8 cellular contexts compared by ENCODE assay signal in the genomic region with DNA sequence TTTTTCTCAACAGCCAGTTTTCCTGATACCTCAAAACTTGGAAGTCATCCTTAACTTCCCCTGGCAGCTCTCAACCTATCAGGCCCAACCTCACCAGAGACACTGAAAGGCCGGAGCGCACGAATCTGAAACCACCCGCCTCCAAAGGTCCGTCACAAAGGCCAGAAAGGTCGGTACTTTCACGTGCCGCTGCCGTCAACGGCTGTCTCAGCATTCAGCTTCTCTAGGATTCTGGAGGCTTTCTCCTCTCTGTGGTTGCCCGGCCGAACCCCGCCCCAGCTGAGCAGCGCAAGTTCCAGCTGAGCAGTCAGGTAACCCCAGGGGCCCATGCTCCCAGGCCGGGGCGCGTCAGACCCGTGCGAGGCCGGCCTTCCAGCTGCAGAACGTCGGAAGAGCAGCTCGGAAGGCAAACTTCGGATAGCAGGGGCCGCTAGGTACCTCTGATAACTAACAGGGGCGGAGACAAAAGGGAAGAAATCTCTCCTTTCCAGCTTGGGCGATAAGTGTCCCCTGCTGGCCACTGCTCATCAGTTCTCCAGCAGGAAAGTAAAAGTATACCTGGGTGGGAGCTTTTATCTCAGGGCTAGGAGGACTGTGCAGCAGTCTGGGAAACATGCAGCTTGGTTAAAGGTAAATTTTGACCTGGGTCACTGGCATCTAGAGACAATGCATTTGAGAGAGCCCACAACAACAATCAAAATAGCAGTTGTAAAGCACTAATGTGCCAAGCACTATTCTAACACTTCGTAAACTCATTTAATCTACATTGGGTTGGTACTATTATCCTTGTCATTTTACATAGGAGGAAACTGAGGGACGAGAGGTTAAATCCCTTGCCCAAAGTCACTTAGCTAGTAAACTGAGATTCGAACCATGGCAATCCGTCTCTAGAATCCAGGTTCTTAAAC. TPM values are rescaled to one million over a fixed set of nuclear protein-coding genes. Genes with fewer than 3 reads are reported as not detected.
DNase-seq lines count a peak whose midpoint lies in the region; ATAC-seq and TF ChIP-seq lines count a peak whose summit lies in the region.

No MANE protein-coding gene starts in this region.

- 13 to 18% methylated on average over 31 of the region's 31 CpGs for WGBS in sigmoid colon, 2 donors

- H3K9me3 ChIP-seq in RWPE2 (ENCODE audit: severe bottlenecking) (peaks cover 12% of the 10 kb centered on the region), sigmoid colon (no peaks in the 10 kb centered on the region), HAP-1 (no peaks in the 10 kb centered on the region)

- TF ChIP-seq POLR2A in sigmoid colon (IDR thresholded peaks at IDR 0.05) = no peak

- in situ Hi-C loops in HAP-1 (cut with MboI; ENCODE audit: low sequenced_read_pairs) = no loop called here

- no peaks in the 10 kb centered on the region for H3K27me3 ChIP-seq in RWPE2 (ENCODE audit: insufficient read depth, poor library complexity, severe bottlenecking)
- H3K27me3 ChIP-seq in sigmoid colon = no peaks in the 10 kb centered on the region
- peaks cover 2% of the 10 kb centered on the region; the same call in 1 of the 2 replicates for H3K27me3 ChIP-seq in HAP-1 (ENCODE audit: low read depth)

- ATAC-seq in GM19455 (IDR thresholded peaks at IDR 0.05; ENCODE audit: unreplicated experiment) (peak; percentile 92), HG03571 (IDR thresholded peaks at IDR 0.05; ENCODE audit: unreplicated experiment) (peak; percentile 85), RWPE2 (ENCODE audit: low read depth) (peak; percentile 95)

- H3K4me1 ChIP-seq in RWPE2 (ENCODE audit: insufficient read depth, poor library complexity, severe bottlenecking) (peaks cover 10% of the 10 kb centered on the region), sigmoid colon (peaks cover 0 to 16% (median 7%) of the 10 kb centered on the region in 4 donors), HAP-1 (no peaks in the 10 kb centered on the region)

- peak overlapping the region; percentile 15 for H3K27ac ChIP-seq in RWPE2 (ENCODE audit: poor library complexity, severe bottlenecking)
- peak overlapping the region; percentile 69 to 84 (median 80) for H3K27ac ChIP-seq in sigmoid colon

- peak; percentile 73 for TF ChIP-seq CTCF in RWPE2 (IDR thresholded peaks at IDR 0.05; ENCODE audit: poor library complexity, severe bottlenecking)
- TF ChIP-seq CTCF in cardiac fibroblast (IDR thresholded peaks at IDR 0.05; ENCODE audit: low read depth, low read length) = peak; percentile 62
- peak in 3 of 4 experiments; percentile 39 to 51 (median 41) for TF ChIP-seq CTCF in sigmoid colon (IDR thresholded peaks at IDR 0.05)

- TF ChIP-seq EP300 in sigmoid colon (IDR thresholded peaks at IDR 0.05) = peak in 2 of 4 donors; percentile 11 to 22

- intact Hi-C loops in sigmoid colon (cut with DNase I) = loop anchor here (2.0 kb wide), 1 partner anchor 15 kb away; a partner anchor contains a TSS

- peak overlapping the region; percentile 47 for H3K4me3 ChIP-seq in RWPE2 (ENCODE audit: severe bottlenecking)
- H3K4me3 ChIP-seq in cardiac fibroblast (replicated peaks in 1 of 2; ENCODE audit: low read depth in 2 of 2, low read length in 2 of 2) = peak overlapping the region; percentile 48 to 51
- H3K4me3 ChIP-seq in sigmoid colon = peak overlapping the region; percentile 26 to 53 (median 50)
- no peak overlapping the region for H3K4me3 ChIP-seq in HAP-1

- DNase-seq in DMS 273 treated with DMSO at 0.1 percent for 48 hours (lab: John Stamatoyannopoulos, UW) = peak; percentile 32
- DNase-seq in RWPE2 (ENCODE audit: low spot score) = peak; percentile 81
- DNase-seq in cardiac fibroblast (ENCODE audit: low read depth in 2 of 2) = peak; percentile 93
- DNase-seq in iPS-NIHi11 (ENCODE audit: low spot score) = peak; percentile 86
- peak; percentile 94 for DNase-seq in sigmoid colon
- no peak for DNase-seq in HAP-1 (ENCODE audit: low spot score in 2 of 2)

- H3K36me3 ChIP-seq in RWPE2 (ENCODE audit: low read depth) (peaks cover 82% of the 10 kb centered on the region), sigmoid colon (peaks cover 0 to 58% (median 6%) of the 10 kb centered on the region in 4 donors), HAP-1 (replicated peaks) (no peaks in the 10 kb centered on the region)

RNA-seq across cellular contexts. Expression of a gene that starts 16.1 kb away (rescaled TPM):
- 1 to 10 TPM; 6.1 to 7.5 (median 6.8) TPM for total RNA-seq in sigmoid colon
- 1 to 10 TPM; 1.4 to 2.8 (median 2.4) TPM for polyA plus RNA-seq in sigmoid colon

RNA-seq across cellular contexts. Expression of a gene that starts 33.7 kb away (rescaled TPM):
- 1 to 10 TPM; 5.4 to 9.1 (median 5.8) TPM for total RNA-seq in sigmoid colon
- polyA plus RNA-seq in sigmoid colon = 1 to 10 TPM in 2 of 3 donors, under 1 TPM in 1; 0.92 to 1.8 (median 1.2) TPM

RNA-seq across cellular contexts. Expression of a gene that starts 47.5 kb away (rescaled TPM):
- 10 to 100 TPM; 22.8 to 41.7 (median 30.8) TPM for total RNA-seq in sigmoid colon
- 1 to 10 TPM; 3.6 to 8.8 (median 7.8) TPM for polyA plus RNA-seq in sigmoid colon

RNA-seq across cellular contexts. Expression of a gene that starts 59.8 kb away (rescaled TPM):
- total RNA-seq in sigmoid colon = 1 to 10 TPM; 1.8 to 3.9 (median 2.5) TPM
- polyA plus RNA-seq in sigmoid colon = 1 to 10 TPM in 1 of 3 donors, under 1 TPM in 1, not detected in 1; 0.79 to 4.2 TPM

Comparison
In these comparisons a context has a peak if more than half of its experiments do, and no peak if none do; other contexts are left out.
1. DNase-seq: peak in DMS 273 treated with DMSO at 0.1 percent for 48 hours (single experiment), RWPE2 (single experiment), cardiac fibroblast (2 of 2), iPS-NIHi11 (single experiment) and sigmoid colon (single experiment); none in HAP-1 (0 of 2).
2. Peak in every context shown above with its lines, with median percentiles within 50 percentile points of each other: ATAC-seq and CTCF ChIP-seq.